8 cellular contexts compared by ENCODE assay signal in genomic region chr1:47997289-47998200, GRCh38. TPM values are rescaled to one million over a fixed set of nuclear protein-coding genes. Genes with fewer than 3 reads are reported as not detected.
DNase-seq lines count a peak whose midpoint lies in the region; ATAC-seq, FAIRE-seq and TF ChIP-seq lines count a peak whose summit lies in the region.

Gene TRABD2B, minus strand, starts transcription at chr1:47997385.

- H3K27me3 ChIP-seq in dorsolateral prefrontal cortex, result peaks cover 0 to 44% (median 13%) of the 10 kb centered on the region in 45 donors

- intact Hi-C loops in dorsolateral prefrontal cortex (cut with DNase I), result loop anchor here (1.0 to 5.0 kb wide), 3 partner anchors 45 to 64 kb away; no protein-coding TSS in a partner anchor
- intact Hi-C loops in lower leg skin (cut with DNase I; ENCODE audit: low total_unique reads), result loop anchor here (5.0 to 10.0 kb wide), 2 partner anchors 60 to 207 kb away; no protein-coding TSS in a partner anchor

- peaks cover 11% of the 10 kb centered on the region for H3K4me1 Mint-ChIP-seq in activated CD4-positive, alpha-beta T cell treated with anti-CD3 and anti-CD28 coated beads, Interleukin-2, amount 10 ng/mL, durations not matched to agents 7 days and 5 days

- no peaks in the 10 kb centered on the region for H3K9me3 Mint-ChIP-seq in activated CD4-positive, alpha-beta T cell treated with anti-CD3 and anti-CD28 coated beads, Interleukin-2, amount 10 ng/mL, durations not matched to agents 7 days and 5 days

- CTCF ChIA-PET in activated CD4-positive, alpha-beta T cell treated with anti-CD3 and anti-CD28 coated beads, Interleukin-2, amount 10 ng/mL, durations not matched to agents 7 days and 5 days (lab: Charles Lee), result interaction anchor here (0.7 to 1.5 kb wide), 4 partner anchors 11 to 64 kb away, joined by 3 to 4 read pairs (median 4); no protein-coding TSS in a partner anchor

- peak within 1 kb of the TSS in 9 of 59 donors; percentile 20 to 68 (median 47) for H3K27ac ChIP-seq in dorsolateral prefrontal cortex

- ATAC-seq in HG02642 (IDR thresholded peaks at IDR 0.05; ENCODE audit: poor library complexity, unreplicated experiment) (peak; percentile 88), GM18873 (IDR thresholded peaks at IDR 0.05; ENCODE audit: low FRiP score, unreplicated experiment) (no peak)

- POLR2A ChIA-PET in activated CD4-positive, alpha-beta T cell treated with anti-CD3 and anti-CD28 coated beads, Interleukin-2, amount 10 ng/mL, durations not matched to agents 7 days and 5 days (lab: Charles Lee), result no interaction called here

- TF ChIP-seq POLR2A in GM12891 (IDR thresholded peaks at IDR 0.05; ENCODE audit: low read depth, low read length) (no peak), lower leg skin (IDR thresholded peaks at IDR 0.05) (no peak)

- H3K4me3 Mint-ChIP-seq in activated CD4-positive, alpha-beta T cell treated with anti-CD3 and anti-CD28 coated beads, Interleukin-2, amount 10 ng/mL, durations not matched to agents 7 days and 5 days, result peak within 1 kb of the TSS; percentile 47

- peak; percentile 61 to 99 (median 92) for TF ChIP-seq CTCF in dorsolateral prefrontal cortex (IDR thresholded peaks at IDR 0.05 in 54 of 56, conservative IDR thresholded peaks at IDR 0.05 in 2 of 56; ENCODE audit: low read depth in 1 of 56, partially characterized antibody in 56 of 56)
- TF ChIP-seq CTCF in lower leg skin (IDR thresholded peaks at IDR 0.05), result peak in 1 of 3 donors; percentile 58

- H3K4me3 ChIP-seq in dorsolateral prefrontal cortex (peak within 1 kb of the TSS; percentile 19 to 72 (median 57)), lower leg skin (ENCODE audit: low read depth, poor library complexity, severe bottlenecking) (peak within 1 kb of the TSS; percentile 41)

- H3K36me3 Mint-ChIP-seq in activated CD4-positive, alpha-beta T cell treated with anti-CD3 and anti-CD28 coated beads, Interleukin-2, amount 10 ng/mL, durations not matched to agents 7 days and 5 days (ENCODE audit: low read depth), result no peaks in the 10 kb centered on the region

- DNase-seq in GM12891 (ENCODE audit: insufficient read length, low spot score), result peak; percentile 94
- peak; percentile 54 for DNase-seq in NCI-H2171 treated with DMSO at 0.1 percent for 48 hours (lab: John Stamatoyannopoulos, UW)
- DNase-seq in activated CD4-positive, alpha-beta T cell treated with anti-CD3 and anti-CD28 coated beads, Interleukin-2, amount 10 ng/mL, durations not matched to agents 7 days and 5 days, result peak; percentile 57
- peak; percentile 62 to 90 (median 76) for DNase-seq in dorsolateral prefrontal cortex
- DNase-seq in lower leg skin (ENCODE audit: low spot score in 2 of 2), result peak; percentile 69 to 96
- peak; percentile 50 for DNase-seq in stimulated activated CD4-positive, alpha-beta T cell treated with anti-CD3 and anti-CD28 coated beads, Interleukin-4, amount 100 ng/mL, for 24 hours

- no peak within 1 kb of the TSS for H3K27ac Mint-ChIP-seq in activated CD4-positive, alpha-beta T cell treated with anti-CD3 and anti-CD28 coated beads, Interleukin-2, amount 10 ng/mL, durations not matched to agents 7 days and 5 days

- H3K27me3 Mint-ChIP-seq in activated CD4-positive, alpha-beta T cell treated with anti-CD3 and anti-CD28 coated beads, Interleukin-2, amount 10 ng/mL, durations not matched to agents 7 days and 5 days, result peaks cover 43% of the 10 kb centered on the region

- 5 to 7% methylated on average over 38 to 42 of the region's 86 CpGs for WGBS in lower leg skin, 2 donors

- peak; percentile 90 for FAIRE-seq in GM12891 (lab: Jason Lieb, UNC)

TF ChIP-seq in GM12891, 5 proteins besides CTCF, POLR2A, EP300 and RAD21:
- TF ChIP-seq TAF1 (IDR thresholded peaks at IDR 0.05; ENCODE audit: low read depth, low read length) (no peak), POLR2AphosphoS5 (IDR thresholded peaks at IDR 0.05; ENCODE audit: low read depth, low read length) (no peak), POU2F2 (IDR thresholded peaks at IDR 0.05; ENCODE audit: low read depth, low read length) (no peak), SPI1 (IDR thresholded peaks at IDR 0.05; ENCODE audit: low read depth, low read length) (no peak), PAX5 (IDR thresholded peaks at IDR 0.05; ENCODE audit: insufficient read depth, low read length, severe bottlenecking) (no peak)

RNA-seq across cellular contexts. Expression of gene TRABD2B, which starts in this region (rescaled TPM):
- not detected for polyA plus RNA-seq in GM12891 (2012; ENCODE audit: low read depth, missing spikeins)
- total RNA-seq in activated CD4-positive, alpha-beta T cell treated with anti-CD3 and anti-CD28 coated beads, Interleukin-2, amount 10 ng/mL, durations not matched to agents 7 days and 5 days, result not detected
- total RNA-seq in dorsolateral prefrontal cortex, result 1 to 10 TPM in 12 of 120 experiments, under 1 TPM in 95, not detected in 13; 0.06 to 2.1 (median 0.31) TPM
- total RNA-seq in lower leg skin, result 1 to 10 TPM in 3 of 4 donors, under 1 TPM in 1; 0.63 to 3.1 (median 1.7) TPM

Comparison
In these comparisons a context has a peak if more than half of its experiments do, and no peak if none do; other contexts are left out.
1. Peak in DNase-seq in activated CD4-positive, alpha-beta T cell treated with anti-CD3 and anti-CD28 coated beads, Interleukin-2, amount 10 ng/mL, durations not matched to agents 7 days and 5 days; RNA of the gene not detected or under 1 TPM.